Comparison of ENCODE assay signal across 6 cellular contexts in genomic region chr12:9738906-9739305, GRCh38. TPM values are rescaled to one million over a fixed set of nuclear protein-coding genes. Genes with fewer than 3 reads are reported as not detected.
"Had no signal": no experiment of that assay in that cellular context is flagged by ENCODE, and none has a peak within 500 bp of the region (broad histone marks: within the 10 kb centered on the region; RNA-seq: fewer than 3 reads in every experiment).

No MANE protein-coding gene starts in this region.

RNA-seq across cellular contexts. Expression of gene CLECL1, which starts 6.0 kb away (rescaled TPM):
- total RNA-seq: cardiac septum, mammary epithelial cell, neural crest cell, thyroid gland, vagina had no signal
- polyA plus RNA-seq: heart left ventricle, mammary epithelial cell had no signal

RNA-seq across cellular contexts. Expression of gene CD69, which starts 21.8 kb away (rescaled TPM):
- total RNA-seq: mammary epithelial cell, neural crest cell had no signal
- polyA plus RNA-seq: mammary epithelial cell had no signal
